ENCODE assay signal across 1 cellular context in the genomic region with DNA sequence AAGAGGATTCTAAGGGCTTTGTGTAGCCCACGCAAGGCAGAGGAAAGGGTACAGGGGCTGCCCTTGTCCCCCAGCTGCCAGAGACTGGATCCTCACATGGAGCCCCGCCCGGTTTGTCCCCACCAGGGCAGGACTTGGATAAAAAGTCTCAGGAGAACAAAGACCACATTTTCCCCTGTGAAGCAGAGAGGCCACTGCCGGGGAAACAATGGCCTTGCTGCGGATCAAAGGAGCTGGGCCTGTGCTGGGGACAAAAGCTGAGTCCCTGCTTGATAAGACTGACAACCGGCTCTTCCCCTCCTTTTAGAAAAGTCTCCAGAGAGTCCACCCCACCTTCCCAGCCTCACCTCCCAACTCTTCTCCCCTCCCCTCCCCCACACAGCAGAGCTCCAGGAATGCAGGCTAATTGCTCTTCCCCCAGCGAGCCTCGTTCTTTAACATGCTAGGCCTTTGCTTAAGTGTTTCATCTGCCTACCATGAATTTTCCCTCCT.
A peak's percentile ranks its signal among the peaks of the same experiment; 100 is the strongest.
TF ChIP-seq lines count a peak whose summit lies in the region.

No MANE protein-coding gene starts in this region.

TF ChIP-seq in HepG2, 621 proteins besides CTCF, POLR2A, EP300 and RAD21 (continued from another document and continues in another):
- TF ChIP-seq GPBP1L1 (CRISPR knock-in tag; IDR thresholded peaks at IDR 0.05) (no peak), ZNF777 (CRISPR knock-in tag; IDR thresholded peaks at IDR 0.05) (no peak), HNF4G (IDR thresholded peaks at IDR 0.05; ENCODE audit: borderline replicate concordance, low read depth, low read length) (peak; percentile 73; the same call in 1 of the 2 replicates), HNF4G (CRISPR knock-in tag; IDR thresholded peaks at IDR 0.05; ENCODE audit: borderline replicate concordance, low read depth) (peak; percentile 31; the same call in 1 of the 2 replicates), NR3C1 (CRISPR knock-in tag; IDR thresholded peaks at IDR 0.05) (no peak), ZNF678 (CRISPR knock-in tag; IDR thresholded peaks at IDR 0.05) (no peak), HNRNPLL (IDR thresholded peaks at IDR 0.05; ENCODE audit: low read depth, low read length, poor library complexity, severe bottlenecking) (no peak), SAFB2 (CRISPR knock-in tag; IDR thresholded peaks at IDR 0.05; ENCODE audit: borderline replicate concordance, low read depth) (no peak), ZC3H13 (CRISPR knock-in tag; IDR thresholded peaks at IDR 0.05) (no peak), PHF21A (CRISPR knock-in tag; IDR thresholded peaks at IDR 0.05) (peak; percentile 78), ZNF230 (CRISPR knock-in tag; IDR thresholded peaks at IDR 0.05) (no peak), ETV6 (CRISPR knock-in tag; conservative IDR thresholded peaks at IDR 0.05) (no peak), HDAC6 (IDR thresholded peaks at IDR 0.05; ENCODE audit: low read depth, low read length) (no peak), KLF11 (CRISPR knock-in tag; IDR thresholded peaks at IDR 0.05) (no peak), CAMTA2 (CRISPR knock-in tag; IDR thresholded peaks at IDR 0.05; ENCODE audit: borderline replicate concordance) (no peak), KIAA2018 (CRISPR knock-in tag; IDR thresholded peaks at IDR 0.05; ENCODE audit: borderline replicate concordance) (no peak), ISX (CRISPR knock-in tag; conservative IDR thresholded peaks at IDR 0.05) (no peak), MBNL3 (CRISPR knock-in tag; conservative IDR thresholded peaks at IDR 0.05) (no peak), ZSCAN31 (CRISPR knock-in tag; IDR thresholded peaks at IDR 0.05; ENCODE audit: low read depth) (0 out of 2 replicates have a peak, but pooled peaks have one; percentile 66), PCBP2 (optimal IDR thresholded peaks at IDR 0.05; ENCODE audit: low read depth, low read length, poor library complexity, severe bottlenecking) (no peak), NBN (conservative IDR thresholded peaks at IDR 0.05) (no peak), ZBTB42 (CRISPR knock-in tag; IDR thresholded peaks at IDR 0.05) (no peak), PHB2 (IDR thresholded peaks at IDR 0.05; ENCODE audit: partially characterized antibody) (no peak), FOSL1 (CRISPR knock-in tag; IDR thresholded peaks at IDR 0.05; ENCODE audit: borderline replicate concordance) (no peak), STAT6 (CRISPR knock-in tag; IDR thresholded peaks at IDR 0.05; ENCODE audit: borderline replicate concordance) (no peak), RNF2 (conservative IDR thresholded peaks at IDR 0.05; ENCODE audit: low read depth) (no peak), FOXJ3 (CRISPR knock-in tag; IDR thresholded peaks at IDR 0.05; ENCODE audit: borderline replicate concordance) (peak; percentile 29; the same call in 1 of the 2 replicates), MEIS1 (CRISPR knock-in tag; IDR thresholded peaks at IDR 0.05; ENCODE audit: borderline replicate concordance) (peak; percentile 54; the same call in 1 of the 2 replicates), ZNF326 (CRISPR knock-in tag; IDR thresholded peaks at IDR 0.05; ENCODE audit: borderline replicate concordance) (no peak), CBX2 (IDR thresholded peaks at IDR 0.05; ENCODE audit: low read depth, low read length) (no peak), CBX2 (CRISPR knock-in tag; IDR thresholded peaks at IDR 0.05; ENCODE audit: low read depth) (no peak), SMAD3 (CRISPR knock-in tag; IDR thresholded peaks at IDR 0.05) (no peak), JUND (CRISPR knock-in tag; IDR thresholded peaks at IDR 0.05) (no peak), UBTF (CRISPR knock-in tag; IDR thresholded peaks at IDR 0.05) (peak; percentile 33; the same call in 1 of the 2 replicates), ZNF446 (CRISPR knock-in tag; IDR thresholded peaks at IDR 0.05) (no peak), MAFG (CRISPR knock-in tag; IDR thresholded peaks at IDR 0.05) (no peak), ZNF780A (CRISPR knock-in tag; IDR thresholded peaks at IDR 0.05) (no peak), EHMT2 (IDR thresholded peaks at IDR 0.05; ENCODE audit: borderline replicate concordance, low read depth, low read length) (no peak), KLF12 (CRISPR knock-in tag; IDR thresholded peaks at IDR 0.05; ENCODE audit: borderline replicate concordance) (no peak), ZNF331 (CRISPR knock-in tag; IDR thresholded peaks at IDR 0.05) (peak; percentile 68; the same call in 1 of the 2 replicates), NONO (IDR thresholded peaks at IDR 0.05) (no peak), NONO (CRISPR knock-in tag; conservative IDR thresholded peaks at IDR 0.05) (no peak; the same call in 1 of the 2 replicates), ZNF549 (CRISPR knock-in tag; IDR thresholded peaks at IDR 0.05) (no peak), ELF4 (CRISPR knock-in tag; IDR thresholded peaks at IDR 0.05; ENCODE audit: borderline replicate concordance) (no peak), SRSF1 (optimal IDR thresholded peaks at IDR 0.05; ENCODE audit: low read depth, low read length) (no peak), KMT2A (CRISPR knock-in tag; IDR thresholded peaks at IDR 0.05) (no peak), FOXC1 (CRISPR knock-in tag; IDR thresholded peaks at IDR 0.05; ENCODE audit: borderline replicate concordance) (no peak), ZEB1 (IDR thresholded peaks at IDR 0.05; ENCODE audit: insufficient replicate concordance, low read depth) (no peak), TBL1XR1 (IDR thresholded peaks at IDR 0.05; ENCODE audit: borderline replicate concordance, low read length, partially characterized antibody) (no peak), ZNF263 (CRISPR knock-in tag; IDR thresholded peaks at IDR 0.05) (no peak), ZFP1 (CRISPR knock-in tag; IDR thresholded peaks at IDR 0.05) (no peak)
- TF ChIP-seq, protein P1, sequence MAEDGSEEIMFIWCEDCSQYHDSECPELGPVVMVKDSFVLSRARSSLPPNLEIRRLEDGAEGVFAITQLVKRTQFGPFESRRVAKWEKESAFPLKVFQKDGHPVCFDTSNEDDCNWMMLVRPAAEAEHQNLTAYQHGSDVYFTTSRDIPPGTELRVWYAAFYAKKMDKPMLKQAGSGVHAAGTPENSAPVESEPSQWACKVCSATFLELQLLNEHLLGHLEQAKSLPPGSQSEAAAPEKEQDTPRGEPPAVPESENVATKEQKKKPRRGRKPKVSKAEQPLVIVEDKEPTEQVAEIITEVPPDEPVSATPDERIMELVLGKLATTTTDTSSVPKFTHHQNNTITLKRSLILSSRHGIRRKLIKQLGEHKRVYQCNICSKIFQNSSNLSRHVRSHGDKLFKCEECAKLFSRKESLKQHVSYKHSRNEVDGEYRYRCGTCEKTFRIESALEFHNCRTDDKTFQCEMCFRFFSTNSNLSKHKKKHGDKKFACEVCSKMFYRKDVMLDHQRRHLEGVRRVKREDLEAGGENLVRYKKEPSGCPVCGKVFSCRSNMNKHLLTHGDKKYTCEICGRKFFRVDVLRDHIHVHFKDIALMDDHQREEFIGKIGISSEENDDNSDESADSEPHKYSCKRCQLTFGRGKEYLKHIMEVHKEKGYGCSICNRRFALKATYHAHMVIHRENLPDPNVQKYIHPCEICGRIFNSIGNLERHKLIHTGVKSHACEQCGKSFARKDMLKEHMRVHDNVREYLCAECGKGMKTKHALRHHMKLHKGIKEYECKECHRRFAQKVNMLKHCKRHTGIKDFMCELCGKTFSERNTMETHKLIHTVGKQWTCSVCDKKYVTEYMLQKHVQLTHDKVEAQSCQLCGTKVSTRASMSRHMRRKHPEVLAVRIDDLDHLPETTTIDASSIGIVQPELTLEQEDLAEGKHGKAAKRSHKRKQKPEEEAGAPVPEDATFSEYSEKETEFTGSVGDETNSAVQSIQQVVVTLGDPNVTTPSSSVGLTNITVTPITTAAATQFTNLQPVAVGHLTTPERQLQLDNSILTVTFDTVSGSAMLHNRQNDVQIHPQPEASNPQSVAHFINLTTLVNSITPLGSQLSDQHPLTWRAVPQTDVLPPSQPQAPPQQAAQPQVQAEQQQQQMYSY (CRISPR knock-in tag; IDR thresholded peaks at IDR 0.05) = no peak
